Comparison of ENCODE assay signal across 29 cellular contexts in genomic region chr10:23533212-23533611, GRCh38.
"Had no signal": no experiment of that assay in that cellular context is flagged by ENCODE, and none has a peak within 500 bp of the region (broad histone marks: within the 10 kb centered on the region; RNA-seq: fewer than 3 reads in every experiment).

No MANE protein-coding gene starts in this region.

- H3K36me3 ChIP-seq: ascending aorta, cardiac muscle cell, colonic mucosa, gastrocnemius medialis, ovary, prostate gland, SJCRH30, tibial nerve, WERI-Rb-1 had no signal

- ATAC-seq: gastrocnemius medialis; left colon; sciatic nerve; SK-N-SH treated with all-trans-retinoic acid at 6 μM for 48 hours; stimulated activated memory B cell treated with anti-CD40 and anti-IgM and Interleukin-4, amounts not matched to agents 10 μg/mL and 1 μg/mL and 100 μg/mL, for 72 hours; T-helper 17 cell had no signal

- H3K4me1 Mint-ChIP-seq: stimulated activated memory B cell treated with anti-CD40 and anti-IgM and Interleukin-4, amounts not matched to agents 10 μg/mL and 1 μg/mL and 100 μg/mL, for 72 hours had no signal

- H3K27ac ChIP-seq: ascending aorta, cardiac muscle cell, colonic mucosa, gastrocnemius medialis, ovary, prostate gland, SJCRH30, skin epidermis, tibial nerve, WERI-Rb-1 had no signal

- H3K4me3 ChIP-seq: ascending aorta, cardiac muscle cell, colonic mucosa, gastrocnemius medialis, ovary, prostate gland, SJCRH30, skin epidermis, tibial nerve had no signal

- H3K27me3 Mint-ChIP-seq: activated naive CD4-positive, alpha-beta T cell treated with anti-CD3 and anti-CD28 coated beads, Interleukin-2, amount 50 U/mL, for 24 hours had no signal

- H3K9me3 ChIP-seq: ascending aorta, colonic mucosa, gastrocnemius medialis, ovary, prostate gland, SJCRH30, tibial nerve had no signal

- H3K9me3 Mint-ChIP-seq: activated naive CD4-positive, alpha-beta T cell treated with anti-CD3 and anti-CD28 coated beads, Interleukin-2, amount 50 U/mL, for 24 hours; brain; stimulated activated memory B cell treated with anti-CD40 and anti-IgM and Interleukin-4, amounts not matched to agents 10 μg/mL and 1 μg/mL and 100 μg/mL, for 72 hours had no signal

- H3K4me1 ChIP-seq: ascending aorta, colonic mucosa, gastrocnemius medialis, prostate gland, tibial nerve had no signal

- DNase-seq: activated CD4-positive, alpha-beta T cell treated with anti-CD3 and anti-CD28 coated beads for 1 hour; activated CD4-positive, alpha-beta T cell treated with anti-CD3 and anti-CD28 coated beads, Interleukin-2, amount 50 U/mL, for 48 hours; activated CD8-positive, alpha-beta memory T cell treated with anti-CD3 and anti-CD28 coated beads, Interleukin-2, amount 50 U/mL, for 48 hours; cerebellar nuclear complex; colonic mucosa; effector memory CD4-positive, alpha-beta T cell; erythroblast; gastrocnemius medialis; head of caudate nucleus; hippocampal formation; left colon; mammary epithelial cell; ovary; retina; SJCRH30; stimulated activated CD4-positive, alpha-beta T cell treated with anti-CD3 and anti-CD28 coated beads, Interleukin-4, amount 100 ng/mL, for 24 hours; T-helper 17 cell; T1000; WERI-Rb-1 had no signal

- H3K27me3 ChIP-seq: ascending aorta, cardiac muscle cell, colonic mucosa, gastrocnemius medialis, ovary, SJCRH30, tibial nerve had no signal

- H3K4me3 Mint-ChIP-seq: activated naive CD4-positive, alpha-beta T cell treated with anti-CD3 and anti-CD28 coated beads, Interleukin-2, amount 50 U/mL, for 24 hours; brain; stimulated activated memory B cell treated with anti-CD40 and anti-IgM and Interleukin-4, amounts not matched to agents 10 μg/mL and 1 μg/mL and 100 μg/mL, for 72 hours; T-helper 17 cell had no signal

- H3K27ac Mint-ChIP-seq: activated naive CD4-positive, alpha-beta T cell treated with anti-CD3 and anti-CD28 coated beads, Interleukin-2, amount 50 U/mL, for 24 hours; brain; stimulated activated memory B cell treated with anti-CD40 and anti-IgM and Interleukin-4, amounts not matched to agents 10 μg/mL and 1 μg/mL and 100 μg/mL, for 72 hours had no signal

- H3K36me3 Mint-ChIP-seq: activated naive CD4-positive, alpha-beta T cell treated with anti-CD3 and anti-CD28 coated beads, Interleukin-2, amount 50 U/mL, for 24 hours; brain; stimulated activated memory B cell treated with anti-CD40 and anti-IgM and Interleukin-4, amounts not matched to agents 10 μg/mL and 1 μg/mL and 100 μg/mL, for 72 hours had no signal
